Comparison of ENCODE assay signal across 1 cellular context in the genomic region with DNA sequence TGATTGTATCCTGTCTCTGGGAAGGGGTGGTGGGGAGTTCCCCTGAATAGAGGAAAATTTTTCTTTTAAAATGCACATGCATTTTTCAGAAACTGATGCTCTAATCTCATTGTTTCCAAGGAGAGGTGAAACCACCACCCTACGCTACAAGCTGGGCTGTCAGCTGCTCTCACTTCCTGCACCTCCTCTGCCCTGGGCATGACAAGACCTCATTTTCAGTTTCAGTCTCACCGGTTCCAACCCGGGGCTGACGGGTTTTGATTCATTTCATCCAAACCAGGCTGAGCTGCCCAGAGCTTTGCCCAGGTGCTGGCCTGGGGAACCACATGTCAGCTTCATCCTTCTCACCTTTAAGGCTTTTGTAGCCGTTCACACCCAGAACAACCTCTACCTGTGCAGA.
TF ChIP-seq lines count a peak whose summit lies in the region.

No MANE protein-coding gene starts in this region.

TF ChIP-seq in SK-N-SH, 30 proteins besides CTCF, POLR2A, EP300 and RAD21 (continued from another document):
- TF ChIP-seq, protein P1, sequence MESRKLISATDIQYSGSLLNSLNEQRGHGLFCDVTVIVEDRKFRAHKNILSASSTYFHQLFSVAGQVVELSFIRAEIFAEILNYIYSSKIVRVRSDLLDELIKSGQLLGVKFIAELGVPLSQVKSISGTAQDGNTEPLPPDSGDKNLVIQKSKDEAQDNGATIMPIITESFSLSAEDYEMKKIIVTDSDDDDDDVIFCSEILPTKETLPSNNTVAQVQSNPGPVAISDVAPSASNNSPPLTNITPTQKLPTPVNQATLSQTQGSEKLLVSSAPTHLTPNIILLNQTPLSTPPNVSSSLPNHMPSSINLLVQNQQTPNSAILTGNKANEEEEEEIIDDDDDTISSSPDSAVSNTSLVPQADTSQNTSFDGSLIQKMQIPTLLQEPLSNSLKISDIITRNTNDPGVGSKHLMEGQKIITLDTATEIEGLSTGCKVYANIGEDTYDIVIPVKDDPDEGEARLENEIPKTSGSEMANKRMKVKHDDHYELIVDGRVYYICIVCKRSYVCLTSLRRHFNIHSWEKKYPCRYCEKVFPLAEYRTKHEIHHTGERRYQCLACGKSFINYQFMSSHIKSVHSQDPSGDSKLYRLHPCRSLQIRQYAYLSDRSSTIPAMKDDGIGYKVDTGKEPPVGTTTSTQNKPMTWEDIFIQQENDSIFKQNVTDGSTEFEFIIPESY (IDR thresholded peaks at IDR 0.05; ENCODE audit: borderline replicate concordance, low read depth) = no peak
- TF ChIP-seq YY1 (IDR thresholded peaks at IDR 0.05; ENCODE audit: low read depth) = no peak
- no peak for TF ChIP-seq TEAD4 (IDR thresholded peaks at IDR 0.05; ENCODE audit: borderline replicate concordance, insufficient read depth)
- TF ChIP-seq ELF1 (IDR thresholded peaks at IDR 0.05) = no peak
- no peak for TF ChIP-seq MXI1 (IDR thresholded peaks at IDR 0.05; ENCODE audit: low read depth, low read length)
- TF ChIP-seq SIN3A (IDR thresholded peaks at IDR 0.05; ENCODE audit: borderline replicate concordance, low read depth, low read length) = no peak
- TF ChIP-seq, protein P2, sequence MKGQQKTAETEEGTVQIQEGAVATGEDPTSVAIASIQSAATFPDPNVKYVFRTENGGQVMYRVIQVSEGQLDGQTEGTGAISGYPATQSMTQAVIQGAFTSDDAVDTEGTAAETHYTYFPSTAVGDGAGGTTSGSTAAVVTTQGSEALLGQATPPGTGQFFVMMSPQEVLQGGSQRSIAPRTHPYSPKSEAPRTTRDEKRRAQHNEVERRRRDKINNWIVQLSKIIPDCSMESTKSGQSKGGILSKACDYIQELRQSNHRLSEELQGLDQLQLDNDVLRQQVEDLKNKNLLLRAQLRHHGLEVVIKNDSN (IDR thresholded peaks at IDR 0.05; ENCODE audit: borderline replicate concordance, low read depth) = no peak
- no peak for TF ChIP-seq JUND (IDR thresholded peaks at IDR 0.05)
- TF ChIP-seq EZH2phosphoT487 (IDR thresholded peaks at IDR 0.05; ENCODE audit: borderline replicate concordance, low read depth) = no peak
- no peak for TF ChIP-seq SMC3 (IDR thresholded peaks at IDR 0.05; ENCODE audit: low read depth, low read length)
- no peak for TF ChIP-seq CHD2 (IDR thresholded peaks at IDR 0.05; ENCODE audit: low read length, partially characterized antibody)
- TF ChIP-seq FOXJ3 (CRISPR knock-in tag; IDR thresholded peaks at IDR 0.05) = no peak
